In the genomic region with DNA sequence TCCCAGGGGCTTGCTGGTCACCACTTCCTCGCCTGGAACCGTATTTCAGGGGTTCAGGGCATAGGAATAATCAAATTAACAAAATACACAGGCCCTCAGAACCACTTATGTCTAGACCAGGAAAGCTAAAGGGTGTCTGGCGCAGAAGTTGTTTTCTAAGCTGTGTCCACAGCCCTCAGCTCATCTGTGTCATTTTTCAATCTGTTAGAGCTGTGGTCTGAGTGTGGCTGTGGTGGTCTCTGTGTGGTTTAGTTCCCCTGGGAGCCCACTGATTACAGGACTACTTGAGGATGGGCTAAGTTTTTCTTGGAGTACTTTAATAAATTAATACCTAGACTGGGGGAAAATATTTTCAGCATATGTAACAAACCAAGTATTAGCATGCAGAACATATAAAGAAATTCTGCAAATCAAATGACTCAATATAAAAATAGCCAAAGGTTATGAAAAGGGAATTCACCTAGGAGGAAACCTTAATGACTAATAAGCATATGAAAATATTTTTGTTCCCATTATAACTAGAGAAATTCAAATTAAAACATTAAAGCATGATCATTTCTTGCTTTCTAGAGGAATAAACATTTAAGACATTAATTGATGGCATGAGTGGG, we compare ENCODE assay signal across 1 cellular context.
TF ChIP-seq lines count a peak whose summit lies in the region.

No MANE protein-coding gene starts in this region.

TF ChIP-seq in SK-N-SH, 30 proteins besides CTCF, POLR2A, EP300 and RAD21 (continued from another document):
- no peak for TF ChIP-seq RFX5 (IDR thresholded peaks at IDR 0.05; ENCODE audit: low read length)
- no peak for TF ChIP-seq FOXJ3 (CRISPR knock-in tag; IDR thresholded peaks at IDR 0.05)
- TF ChIP-seq, protein P1, sequence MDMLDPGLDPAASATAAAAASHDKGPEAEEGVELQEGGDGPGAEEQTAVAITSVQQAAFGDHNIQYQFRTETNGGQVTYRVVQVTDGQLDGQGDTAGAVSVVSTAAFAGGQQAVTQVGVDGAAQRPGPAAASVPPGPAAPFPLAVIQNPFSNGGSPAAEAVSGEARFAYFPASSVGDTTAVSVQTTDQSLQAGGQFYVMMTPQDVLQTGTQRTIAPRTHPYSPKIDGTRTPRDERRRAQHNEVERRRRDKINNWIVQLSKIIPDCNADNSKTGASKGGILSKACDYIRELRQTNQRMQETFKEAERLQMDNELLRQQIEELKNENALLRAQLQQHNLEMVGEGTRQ (IDR thresholded peaks at IDR 0.05; ENCODE audit: borderline replicate concordance, low read depth, low read length) = no peak
- TF ChIP-seq, protein P2, sequence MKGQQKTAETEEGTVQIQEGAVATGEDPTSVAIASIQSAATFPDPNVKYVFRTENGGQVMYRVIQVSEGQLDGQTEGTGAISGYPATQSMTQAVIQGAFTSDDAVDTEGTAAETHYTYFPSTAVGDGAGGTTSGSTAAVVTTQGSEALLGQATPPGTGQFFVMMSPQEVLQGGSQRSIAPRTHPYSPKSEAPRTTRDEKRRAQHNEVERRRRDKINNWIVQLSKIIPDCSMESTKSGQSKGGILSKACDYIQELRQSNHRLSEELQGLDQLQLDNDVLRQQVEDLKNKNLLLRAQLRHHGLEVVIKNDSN (IDR thresholded peaks at IDR 0.05; ENCODE audit: borderline replicate concordance, low read depth) = no peak
- TF ChIP-seq TAF1 (IDR thresholded peaks at IDR 0.05; ENCODE audit: borderline replicate concordance, low read depth, low read length) = no peak
- TF ChIP-seq ELF1 (IDR thresholded peaks at IDR 0.05) = no peak
- TF ChIP-seq SMC3 (IDR thresholded peaks at IDR 0.05; ENCODE audit: low read depth, low read length) = no peak
